Comparison of ENCODE assay signal across 1 cellular context in genomic region chrX:118839334-118839958, GRCh38.
A peak's percentile ranks its signal among the peaks of the same experiment; 100 is the strongest.
TF ChIP-seq lines count a peak whose summit lies in the region.

No MANE protein-coding gene starts in this region.

TF ChIP-seq in endothelial cell of umbilical vein, 7 proteins besides CTCF, POLR2A, EP300 and RAD21:
- no peak for TF ChIP-seq GATA2 (IDR thresholded peaks at IDR 0.05; ENCODE audit: insufficient read depth, insufficient read length, low read depth, low read length)
- peak; percentile 15 for TF ChIP-seq MAX (IDR thresholded peaks at IDR 0.05; ENCODE audit: insufficient read depth, insufficient read length)
